In the genomic region with DNA sequence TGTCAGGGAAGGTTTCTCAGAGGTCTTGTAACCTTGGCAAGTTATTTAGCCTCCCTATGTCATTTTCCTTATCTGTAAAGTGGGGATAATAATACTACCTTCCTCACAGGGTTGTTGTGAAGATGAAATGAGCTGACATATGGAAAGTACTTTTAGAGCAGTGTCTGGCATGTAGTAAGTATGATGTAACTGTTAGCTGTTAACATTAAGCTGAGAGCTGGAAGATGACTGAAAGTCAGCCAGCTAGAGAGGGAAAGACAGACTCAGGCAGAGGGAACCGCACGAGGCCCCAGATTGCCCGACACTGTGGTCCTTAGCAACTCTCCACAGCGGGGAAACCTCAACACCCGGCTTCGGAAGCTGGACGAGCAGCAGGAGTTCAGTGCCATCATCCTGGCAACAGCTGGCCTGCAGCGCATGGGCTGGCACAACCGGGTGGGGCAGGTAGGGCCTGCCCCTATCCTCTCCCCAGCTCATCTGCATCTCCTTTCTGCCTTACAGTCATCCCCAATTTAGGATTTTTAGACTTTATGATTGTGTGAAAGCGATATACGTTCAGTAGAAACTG, we compare ENCODE assay signal across 10 cellular contexts. TPM values are rescaled to one million over a fixed set of nuclear protein-coding genes. Genes with fewer than 3 reads are reported as not detected.
DNase-seq lines count a peak whose midpoint lies in the region; ATAC-seq and TF ChIP-seq lines count a peak whose summit lies in the region.
"Had no signal": no experiment of that assay in that cellular context is flagged by ENCODE, and none has a peak within 500 bp of the region (broad histone marks: within the 10 kb centered on the region; RNA-seq: fewer than 3 reads in every experiment).

No MANE protein-coding gene starts in this region.

- H3K9me3 Mint-ChIP-seq in activated CD4-positive, alpha-beta memory T cell treated with anti-CD3 and anti-CD28 coated beads, Interleukin-2, amount 10 ng/mL, durations not matched to agents 7 days and 5 days, result no peaks in the 10 kb centered on the region
- H3K9me3 Mint-ChIP-seq in activated CD4-positive, alpha-beta memory T cell treated with anti-CD3 and anti-CD28 coated beads for 36 hours, result no peaks in the 10 kb centered on the region
- H3K9me3 Mint-ChIP-seq in mesothelial cell of epicardium, result no peaks in the 10 kb centered on the region
- no peaks in the 10 kb centered on the region for H3K9me3 Mint-ChIP-seq in activated naive CD8-positive, alpha-beta T cell treated with anti-CD3 and anti-CD28 coated beads, Interleukin-2, amount 50 U/mL, for 24 hours

- intact Hi-C loops in activated CD4-positive, alpha-beta memory T cell treated with anti-CD3 and anti-CD28 coated beads for 36 hours (cut with micrococcal nuclease), result no loop called here

- CTCF ChIA-PET in activated CD4-positive, alpha-beta memory T cell treated with anti-CD3 and anti-CD28 coated beads, Interleukin-2, amount 10 ng/mL, durations not matched to agents 7 days and 5 days (lab: Charles Lee), result interaction anchor here (1.1 to 2.2 kb wide), 2 partner anchors 35 to 232 kb away, joined by 3 to 6 read pairs; no protein-coding TSS in a partner anchor
- CTCF ChIA-PET in activated CD4-positive, alpha-beta memory T cell treated with anti-CD3 and anti-CD28 coated beads for 36 hours (lab: Charles Lee), result interaction anchor here (1.0 to 1.2 kb wide), 2 partner anchors 9 to 232 kb away, joined by 3 to 4 read pairs; no protein-coding TSS in a partner anchor

- H3K9ac ChIP-seq in OCI-LY3 (ENCODE audit: low read length), result no peak overlapping the region

- no peaks in the 10 kb centered on the region for H3K27me3 Mint-ChIP-seq in activated CD4-positive, alpha-beta memory T cell treated with anti-CD3 and anti-CD28 coated beads, Interleukin-2, amount 10 ng/mL, durations not matched to agents 7 days and 5 days
- H3K27me3 Mint-ChIP-seq in activated CD4-positive, alpha-beta memory T cell treated with anti-CD3 and anti-CD28 coated beads for 36 hours, result peaks cover 3% of the 10 kb centered on the region
- H3K27me3 Mint-ChIP-seq in mesothelial cell of epicardium (ENCODE audit: low read depth), result no peaks in the 10 kb centered on the region
- H3K27me3 Mint-ChIP-seq in activated naive CD8-positive, alpha-beta T cell treated with anti-CD3 and anti-CD28 coated beads, Interleukin-2, amount 50 U/mL, for 24 hours, result peaks cover 4% of the 10 kb centered on the region

- H3K79me2 ChIP-seq in OCI-LY3 (ENCODE audit: low read length), result peaks cover 40% of the 10 kb centered on the region

- TF ChIP-seq CTCF in OCI-LY3 (IDR thresholded peaks at IDR 0.05; ENCODE audit: low read depth, low read length) (no peak), mesothelial cell of epicardium (IDR thresholded peaks at IDR 0.05; ENCODE audit: unreplicated experiment) (no peak)

- POLR2A ChIA-PET in activated CD4-positive, alpha-beta memory T cell treated with anti-CD3 and anti-CD28 coated beads, Interleukin-2, amount 10 ng/mL, durations not matched to agents 7 days and 5 days (lab: Charles Lee), result interaction anchor here (1.0 to 9.7 kb wide), 6 partner anchors 11 to 244 kb away, joined by 3 to 219 read pairs (median 64); partner anchors contain the start of genes C2CD2L, DPAGT1, HINFP and VPS11
- POLR2A ChIA-PET in activated CD4-positive, alpha-beta memory T cell treated with anti-CD3 and anti-CD28 coated beads for 36 hours (lab: Charles Lee), result interaction anchor here (1.6 kb wide), 1 partner anchor 24 kb away, joined by 3 read pairs; no protein-coding TSS in a partner anchor

- H3K4me3 ChIP-seq in OCI-LY3 (ENCODE audit: low read length), result no peak overlapping the region
- H3K4me3 ChIP-seq: heart left ventricle, left lung, smooth muscle cell, upper lobe of right lung had no signal

- no peaks in the 10 kb centered on the region for H3K27me3 ChIP-seq in OCI-LY3 (ENCODE audit: low read depth, low read length)
- H3K27me3 ChIP-seq: heart left ventricle, left lung, upper lobe of right lung had no signal

- no peak overlapping the region for H2AFZ ChIP-seq in OCI-LY3 (ENCODE audit: low read depth, low read length)

- peaks cover 72% of the 10 kb centered on the region for H3K4me1 Mint-ChIP-seq in activated CD4-positive, alpha-beta memory T cell treated with anti-CD3 and anti-CD28 coated beads, Interleukin-2, amount 10 ng/mL, durations not matched to agents 7 days and 5 days
- H3K4me1 Mint-ChIP-seq in activated CD4-positive, alpha-beta memory T cell treated with anti-CD3 and anti-CD28 coated beads for 36 hours (ENCODE audit: low read depth), result peaks cover 34% of the 10 kb centered on the region
- peaks cover 33% of the 10 kb centered on the region for H3K4me1 Mint-ChIP-seq in mesothelial cell of epicardium
- H3K4me1 Mint-ChIP-seq in activated naive CD8-positive, alpha-beta T cell treated with anti-CD3 and anti-CD28 coated beads, Interleukin-2, amount 50 U/mL, for 24 hours, result peaks cover 43% of the 10 kb centered on the region

- H3K27ac Mint-ChIP-seq in activated CD4-positive, alpha-beta memory T cell treated with anti-CD3 and anti-CD28 coated beads, Interleukin-2, amount 10 ng/mL, durations not matched to agents 7 days and 5 days, result peak overlapping the region; percentile 22
- H3K27ac Mint-ChIP-seq in activated CD4-positive, alpha-beta memory T cell treated with anti-CD3 and anti-CD28 coated beads for 36 hours, result no peak overlapping the region
- H3K27ac Mint-ChIP-seq in mesothelial cell of epicardium, result peak overlapping the region; percentile 18
- H3K27ac Mint-ChIP-seq in activated naive CD8-positive, alpha-beta T cell treated with anti-CD3 and anti-CD28 coated beads, Interleukin-2, amount 50 U/mL, for 24 hours, result no peak overlapping the region

- no peak overlapping the region for H3K4me3 Mint-ChIP-seq in activated CD4-positive, alpha-beta memory T cell treated with anti-CD3 and anti-CD28 coated beads, Interleukin-2, amount 10 ng/mL, durations not matched to agents 7 days and 5 days
- H3K4me3 Mint-ChIP-seq in activated CD4-positive, alpha-beta memory T cell treated with anti-CD3 and anti-CD28 coated beads for 36 hours, result no peak overlapping the region
- no peak overlapping the region for H3K4me3 Mint-ChIP-seq in mesothelial cell of epicardium
- H3K4me3 Mint-ChIP-seq in activated naive CD8-positive, alpha-beta T cell treated with anti-CD3 and anti-CD28 coated beads, Interleukin-2, amount 50 U/mL, for 24 hours, result no peak overlapping the region

- no peak for DNase-seq in activated CD4-positive, alpha-beta memory T cell treated with anti-CD3 and anti-CD28 coated beads, Interleukin-2, amount 10 ng/mL, durations not matched to agents 7 days and 5 days
- no peak for DNase-seq in activated CD4-positive, alpha-beta memory T cell treated with anti-CD3 and anti-CD28 coated beads for 36 hours
- DNase-seq in mesothelial cell of epicardium (ENCODE audit: low spot score in 2 of 2, unreplicated experiment in 2 of 2), result no peak
- no peak for DNase-seq in activated naive CD8-positive, alpha-beta T cell treated with anti-CD3 and anti-CD28 coated beads, Interleukin-2, amount 50 U/mL, for 24 hours
- DNase-seq: heart left ventricle, left lung, upper lobe of right lung had no signal

- H4K20me1 ChIP-seq in OCI-LY3 (ENCODE audit: insufficient read depth, low read length), result peaks cover 26% of the 10 kb centered on the region

- H3K9me3 ChIP-seq in OCI-LY3 (ENCODE audit: insufficient read depth, low read length), result no peaks in the 10 kb centered on the region
- H3K9me3 ChIP-seq: heart left ventricle, left lung, upper lobe of right lung had no signal

- peaks cover 29% of the 10 kb centered on the region for H3K4me1 ChIP-seq in OCI-LY3 (ENCODE audit: low read length)

- H3K36me3 ChIP-seq in OCI-LY3 (replicated peaks; ENCODE audit: low read depth, low read length), result peaks cover 39% of the 10 kb centered on the region

- H3K27ac ChIP-seq in OCI-LY3 (ENCODE audit: low read length), result peak overlapping the region; percentile 15; the same call in 1 of the 2 replicates
- H3K27ac ChIP-seq: heart left ventricle, upper lobe of right lung had no signal

- ATAC-seq in GM19351 (IDR thresholded peaks at IDR 0.05; ENCODE audit: unreplicated experiment), result no peak
- no peak for ATAC-seq in activated naive CD8-positive, alpha-beta T cell treated with anti-CD3 and anti-CD28 coated beads, Interleukin-2, amount 50 U/mL, for 24 hours
- ATAC-seq: heart left ventricle, left lung, upper lobe of right lung had no signal

- no peak overlapping the region for H3K4me2 ChIP-seq in OCI-LY3 (ENCODE audit: low read length)
- H3K4me2 ChIP-seq: smooth muscle cell had no signal

- H3K36me3 Mint-ChIP-seq in activated CD4-positive, alpha-beta memory T cell treated with anti-CD3 and anti-CD28 coated beads, Interleukin-2, amount 10 ng/mL, durations not matched to agents 7 days and 5 days (ENCODE audit: low read depth), result peaks cover 44% of the 10 kb centered on the region
- H3K36me3 Mint-ChIP-seq in activated CD4-positive, alpha-beta memory T cell treated with anti-CD3 and anti-CD28 coated beads for 36 hours, result peaks cover 38% of the 10 kb centered on the region
- H3K36me3 Mint-ChIP-seq in mesothelial cell of epicardium, result no peaks in the 10 kb centered on the region
- H3K36me3 Mint-ChIP-seq in activated naive CD8-positive, alpha-beta T cell treated with anti-CD3 and anti-CD28 coated beads, Interleukin-2, amount 50 U/mL, for 24 hours (ENCODE audit: low read depth), result peaks cover 34% of the 10 kb centered on the region

RNA-seq across cellular contexts. Expression of gene HMBS, which starts 6.5 kb away (rescaled TPM):
- 10 to 100 TPM; 17.3 to 18.8 TPM for total RNA-seq in activated CD4-positive, alpha-beta memory T cell treated with anti-CD3 and anti-CD28 coated beads, Interleukin-2, amount 10 ng/mL, durations not matched to agents 7 days and 5 days
- total RNA-seq in activated CD4-positive, alpha-beta memory T cell treated with anti-CD3 and anti-CD28 coated beads for 36 hours, result 10 to 100 TPM; 31.2 to 33.8 TPM
- 28.0 to 29.1 TPM (median 28.1 TPM) in 3 replicates for total RNA-seq in mesothelial cell of epicardium

RNA-seq across cellular contexts. Expression of gene DPAGT1, which starts 10.5 kb away (rescaled TPM):
- total RNA-seq in activated CD4-positive, alpha-beta memory T cell treated with anti-CD3 and anti-CD28 coated beads, Interleukin-2, amount 10 ng/mL, durations not matched to agents 7 days and 5 days, result 10 to 100 TPM; 57.3 to 58.4 TPM
- 10 to 100 TPM; 64.4 to 66.9 TPM for total RNA-seq in activated CD4-positive, alpha-beta memory T cell treated with anti-CD3 and anti-CD28 coated beads for 36 hours
- total RNA-seq in mesothelial cell of epicardium, result 38.2 to 47.7 TPM (median 44.9 TPM) in 3 replicates

RNA-seq across cellular contexts. Expression of gene C2CD2L, which starts 16.0 kb away (rescaled TPM):
- 10 to 100 TPM; 28.5 to 29.2 TPM for total RNA-seq in activated CD4-positive, alpha-beta memory T cell treated with anti-CD3 and anti-CD28 coated beads, Interleukin-2, amount 10 ng/mL, durations not matched to agents 7 days and 5 days
- 10 to 100 TPM; 23.6 to 25.2 TPM for total RNA-seq in activated CD4-positive, alpha-beta memory T cell treated with anti-CD3 and anti-CD28 coated beads for 36 hours
- 8.7 to 10.5 TPM (median 10.0 TPM) in 3 replicates for total RNA-seq in mesothelial cell of epicardium

RNA-seq across cellular contexts. Expression of gene VPS11, which starts 23.5 kb away (rescaled TPM):
- 10 to 100 TPM; 30.6 to 36.1 TPM for total RNA-seq in activated CD4-positive, alpha-beta memory T cell treated with anti-CD3 and anti-CD28 coated beads, Interleukin-2, amount 10 ng/mL, durations not matched to agents 7 days and 5 days
- total RNA-seq in activated CD4-positive, alpha-beta memory T cell treated with anti-CD3 and anti-CD28 coated beads for 36 hours, result 10 to 100 TPM; 19.2 to 21.1 TPM
- 32.5 to 35.2 TPM (median 32.6 TPM) in 3 replicates for total RNA-seq in mesothelial cell of epicardium

RNA-seq across cellular contexts. Expression of gene HINFP, which starts 30.2 kb away (rescaled TPM):
- 10 to 100 TPM; 36.6 to 36.7 TPM for total RNA-seq in activated CD4-positive, alpha-beta memory T cell treated with anti-CD3 and anti-CD28 coated beads, Interleukin-2, amount 10 ng/mL, durations not matched to agents 7 days and 5 days
- total RNA-seq in activated CD4-positive, alpha-beta memory T cell treated with anti-CD3 and anti-CD28 coated beads for 36 hours, result 10 to 100 TPM; 22.3 to 24.3 TPM
- total RNA-seq in mesothelial cell of epicardium, result 32.8 to 36.7 TPM (median 34.4 TPM) in 3 replicates

Comparison
In these comparisons a context has a peak if more than half of its experiments do, and no peak if none do; other contexts are left out.
1. H3K27ac Mint-ChIP-seq: peak in activated CD4-positive, alpha-beta memory T cell treated with anti-CD3 and anti-CD28 coated beads, Interleukin-2, amount 10 ng/mL, durations not matched to agents 7 days and 5 days (single experiment) and mesothelial cell of epicardium (single experiment); none in activated CD4-positive, alpha-beta memory T cell treated with anti-CD3 and anti-CD28 coated beads for 36 hours (single experiment) and activated naive CD8-positive, alpha-beta T cell treated with anti-CD3 and anti-CD28 coated beads, Interleukin-2, amount 50 U/mL, for 24 hours (single experiment).